16 cellular contexts compared by ENCODE assay signal in the genomic region with DNA sequence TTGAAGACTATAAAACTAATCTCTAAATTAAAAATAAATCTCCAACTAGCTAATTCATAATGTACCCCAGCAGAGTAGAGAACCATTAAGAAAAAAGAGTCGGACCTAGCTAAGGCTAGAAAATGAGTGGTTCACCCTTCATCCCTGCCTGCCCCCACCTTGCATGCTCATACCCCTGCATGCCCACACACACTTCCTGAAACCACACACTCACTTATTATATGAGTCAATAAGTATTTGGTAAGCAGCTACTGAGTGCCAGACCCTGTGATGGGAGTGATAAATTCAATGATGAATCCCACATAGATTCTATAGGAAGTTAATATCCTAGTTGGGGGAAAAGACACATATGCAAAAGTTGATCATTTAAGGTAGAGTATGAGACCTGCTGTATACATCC.
A peak's percentile ranks its signal among the peaks of the same experiment; 100 is the strongest.
DNase-seq lines count a peak whose midpoint lies in the region; ATAC-seq and TF ChIP-seq lines count a peak whose summit lies in the region.
"Had no signal": no experiment of that assay in that cellular context is flagged by ENCODE, and none has a peak within 500 bp of the region (broad histone marks: within the 10 kb centered on the region; RNA-seq: fewer than 3 reads in every experiment).

No MANE protein-coding gene starts in this region.

- no peak overlapping the region for H3K4me3 ChIP-seq in MG63
- no peak overlapping the region for H3K4me3 ChIP-seq in Caco-2 (ENCODE audit: low read depth, low read length)
- H3K4me3 ChIP-seq: SJCRH30 had no signal

- ATAC-seq in HG03432 (IDR thresholded peaks at IDR 0.05; ENCODE audit: unreplicated experiment) = no peak

- intact Hi-C loops in Caco-2 (cut with micrococcal nuclease; ENCODE audit: unreplicated experiment) = no loop called here

- H3K27me3 Mint-ChIP-seq in Caco-2 (ENCODE audit: insufficient read depth, unreplicated experiment) = peaks cover 23% of the 10 kb centered on the region
- H3K27me3 Mint-ChIP-seq: B cell had no signal

- POLR2A ChIA-PET in Caco-2 (lab: Charles Lee) = no interaction called here

- H3K4me3 Mint-ChIP-seq in Caco-2 (ENCODE audit: unreplicated experiment) = no peak overlapping the region
- H3K4me3 Mint-ChIP-seq: B cell, IgD-negative memory B cell had no signal

- DNase-seq in ELR (ENCODE audit: low read depth) (peak; percentile 63), MG63 (peak; percentile 16), amniotic epithelial cell (ENCODE audit: low read depth) (peak; percentile 53), kidney tubule cell (ENCODE audit: low spot score) (peak; percentile 43), superior temporal gyrus (ENCODE audit: extremely low spot score) (no peak), D341Med (ENCODE audit: low spot score) (no peak), Caco-2 (no peak)
- DNase-seq: CD4-positive, alpha-beta memory T cell; H7; NCI-H1105 treated with DMSO at 0.1 percent for 48 hours; NCI-H187 treated with DMSO at 0.1 percent for 48 hours; NCI-H524; SJCRH30 had no signal

- H3K36me3 Mint-ChIP-seq in Caco-2 (ENCODE audit: insufficient read depth, unreplicated experiment) = no peaks in the 10 kb centered on the region
- H3K36me3 Mint-ChIP-seq: CD4-positive, alpha-beta memory T cell had no signal

- CTCF ChIA-PET in Caco-2 (lab: Charles Lee) = no interaction called here

- H3K27ac Mint-ChIP-seq in Caco-2 (ENCODE audit: unreplicated experiment) = no peak overlapping the region
- H3K27ac Mint-ChIP-seq: B cell; CD4-positive, alpha-beta memory T cell had no signal

- no peaks in the 10 kb centered on the region for H3K36me3 ChIP-seq in MG63
- no peaks in the 10 kb centered on the region for H3K36me3 ChIP-seq in Caco-2 (ENCODE audit: control insufficient read depth, insufficient read depth, low read length)
- H3K36me3 ChIP-seq: SJCRH30 had no signal

- no TSS peak for BruUV-seq in Caco-2 (replicated peaks; lab: Mats Ljungman, UMichigan)

- H3K4me1 Mint-ChIP-seq in Caco-2 (ENCODE audit: low read depth, unreplicated experiment) = no peaks in the 10 kb centered on the region
- H3K4me1 Mint-ChIP-seq: B cell; CD4-positive, alpha-beta memory T cell; IgD-negative memory B cell had no signal

- H3K9me3 Mint-ChIP-seq in Caco-2 (ENCODE audit: unreplicated experiment) = no peaks in the 10 kb centered on the region

- TF ChIP-seq CTCF in Caco-2 (IDR thresholded peaks at IDR 0.05; ENCODE audit: insufficient read depth in 1 of 2, low read depth in 1 of 2, low read length in 1 of 2, severe bottlenecking in 1 of 2, unreplicated experiment in 1 of 2) = no peak

- H3K9me3 ChIP-seq in MG63 (no peaks in the 10 kb centered on the region), Caco-2 (no peaks in the 10 kb centered on the region)
- H3K9me3 ChIP-seq: SJCRH30 had no signal

- H3K4me1 ChIP-seq in Caco-2 = no peaks in the 10 kb centered on the region
- H3K4me1 ChIP-seq: SJCRH30 had no signal

- no peaks in the 10 kb centered on the region for H3K27me3 ChIP-seq in MG63
- H3K27me3 ChIP-seq in Caco-2 (replicated peaks; ENCODE audit: control insufficient read depth, insufficient read depth, low read length) = no peaks in the 10 kb centered on the region

Comparison
In these comparisons a context has a peak if more than half of its experiments do, and no peak if none do; other contexts are left out.
1. DNase-seq: peak in ELR (single experiment), MG63 (single experiment), amniotic epithelial cell (single experiment) and kidney tubule cell (single experiment); none in superior temporal gyrus (single experiment), D341Med (single experiment) and Caco-2 (0 of 2).